In the genomic region with DNA sequence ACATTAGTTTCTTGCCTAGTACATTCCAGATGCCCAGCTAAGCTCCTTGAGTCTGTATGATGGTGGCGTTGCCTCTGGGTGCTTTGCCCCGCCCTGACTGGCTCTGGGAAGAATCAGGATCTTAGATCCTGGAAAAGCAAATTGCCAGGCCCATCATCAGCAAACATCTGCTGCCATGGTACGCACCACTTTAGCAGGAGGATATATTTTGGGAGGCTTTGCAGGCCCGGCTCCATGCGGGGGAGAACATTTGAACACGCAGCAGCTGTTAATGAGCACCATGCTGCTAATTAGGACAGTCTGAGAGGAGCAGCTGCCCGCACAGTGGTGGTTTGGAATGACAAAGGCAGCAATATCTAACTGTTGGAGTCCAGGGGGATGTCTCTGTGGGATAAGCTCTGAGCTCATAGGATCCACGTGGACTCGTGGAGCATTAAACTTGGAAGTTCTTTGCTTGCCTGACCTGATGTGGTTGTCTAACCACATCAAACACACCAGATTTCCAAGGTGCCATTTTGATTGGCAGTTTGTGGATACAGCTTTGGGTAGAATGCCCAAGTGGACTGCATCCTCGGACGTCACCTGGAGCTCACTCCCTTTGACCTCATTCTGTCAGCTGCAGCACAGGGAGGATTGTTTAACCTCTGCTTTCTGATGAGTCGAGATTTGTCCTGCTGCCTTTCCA, we compare ENCODE assay signal across 16 cellular contexts.
"Had no signal": no experiment of that assay in that cellular context is flagged by ENCODE, and none has a peak within 500 bp of the region (broad histone marks: within the 10 kb centered on the region; RNA-seq: fewer than 3 reads in every experiment).

No MANE protein-coding gene starts in this region.

- ATAC-seq: activated CD8-positive, alpha-beta memory T cell treated with anti-CD3 and anti-CD28 coated beads, Interleukin-2, amount 10 ng/mL, durations not matched to agents 7 days and 5 days; activated naive CD4-positive, alpha-beta T cell treated with anti-CD3 and anti-CD28 coated beads, Interleukin-2, amount 50 U/mL, for 72 hours; esophagus mucosa; left colon; naive thymus-derived CD8-positive, alpha-beta T cell; sciatic nerve; stimulated activated naive B cell treated with anti-CD40 and anti-IgM and Interleukin-4, amounts not matched to agents 10 μg/mL and 1 μg/mL and 100 μg/mL, for 72 hours had no signal

- DNase-seq: activated CD4-positive, alpha-beta T cell treated with anti-CD3 and anti-CD28 coated beads, Interleukin-2, amount 50 U/mL, for 4 hours; activated CD8-positive, alpha-beta memory T cell treated with anti-CD3 and anti-CD28 coated beads, Interleukin-2, amount 10 ng/mL, durations not matched to agents 7 days and 5 days; activated effector memory CD4-positive, alpha-beta T cell treated with anti-CD3 and anti-CD28 coated beads, Interleukin-2, amount 50 U/mL, for 16 hours; activated T-cell treated with anti-CD3 and anti-CD28 coated beads, Interleukin-2, amount 50 U/mL, for 24 hours; amniotic stem cell; immature natural killer cell; left colon; naive thymus-derived CD8-positive, alpha-beta T cell; stimulated activated CD4-positive, alpha-beta T cell treated with anti-CD3 and anti-CD28 coated beads, Interleukin-2, amount 100 ng/mL, for 24 hours; stimulated activated naive B cell treated with anti-CD40 and anti-IgM and Interleukin-4, amounts not matched to agents 10 μg/mL and 1 μg/mL and 100 μg/mL, for 72 hours; T-helper 2 cell had no signal

- H3K4me1 ChIP-seq: prostate gland had no signal

- H3K4me1 Mint-ChIP-seq: activated CD8-positive, alpha-beta memory T cell treated with anti-CD3 and anti-CD28 coated beads, Interleukin-2, amount 10 ng/mL, durations not matched to agents 7 days and 5 days; immature natural killer cell; stimulated activated naive B cell treated with anti-CD40 and anti-IgM and Interleukin-4, amounts not matched to agents 10 μg/mL and 1 μg/mL and 100 μg/mL, for 72 hours had no signal

- H3K4me3 Mint-ChIP-seq: activated CD8-positive, alpha-beta memory T cell treated with anti-CD3 and anti-CD28 coated beads, Interleukin-2, amount 10 ng/mL, durations not matched to agents 7 days and 5 days; activated T-cell treated with anti-CD3 and anti-CD28 coated beads, Interleukin-2, amount 50 U/mL, for 24 hours; immature natural killer cell; naive thymus-derived CD8-positive, alpha-beta T cell; stimulated activated naive B cell treated with anti-CD40 and anti-IgM and Interleukin-4, amounts not matched to agents 10 μg/mL and 1 μg/mL and 100 μg/mL, for 72 hours had no signal

- H3K4me3 ChIP-seq: lung, prostate gland had no signal

- H3K9me3 Mint-ChIP-seq: activated naive CD4-positive, alpha-beta T cell treated with anti-CD3 and anti-CD28 coated beads, Interleukin-2, amount 50 U/mL, for 72 hours; activated T-cell treated with anti-CD3 and anti-CD28 coated beads, Interleukin-2, amount 50 U/mL, for 24 hours; immature natural killer cell; naive thymus-derived CD8-positive, alpha-beta T cell; stimulated activated naive B cell treated with anti-CD40 and anti-IgM and Interleukin-4, amounts not matched to agents 10 μg/mL and 1 μg/mL and 100 μg/mL, for 72 hours had no signal

- H3K27ac ChIP-seq: prostate gland had no signal

- H3K36me3 ChIP-seq: prostate gland had no signal

- H3K36me3 Mint-ChIP-seq: activated CD8-positive, alpha-beta memory T cell treated with anti-CD3 and anti-CD28 coated beads, Interleukin-2, amount 10 ng/mL, durations not matched to agents 7 days and 5 days; activated naive CD4-positive, alpha-beta T cell treated with anti-CD3 and anti-CD28 coated beads, Interleukin-2, amount 50 U/mL, for 72 hours; immature natural killer cell; naive thymus-derived CD8-positive, alpha-beta T cell; stimulated activated naive B cell treated with anti-CD40 and anti-IgM and Interleukin-4, amounts not matched to agents 10 μg/mL and 1 μg/mL and 100 μg/mL, for 72 hours had no signal

- H3K27ac Mint-ChIP-seq: activated CD8-positive, alpha-beta memory T cell treated with anti-CD3 and anti-CD28 coated beads, Interleukin-2, amount 10 ng/mL, durations not matched to agents 7 days and 5 days; activated naive CD4-positive, alpha-beta T cell treated with anti-CD3 and anti-CD28 coated beads, Interleukin-2, amount 50 U/mL, for 72 hours; activated T-cell treated with anti-CD3 and anti-CD28 coated beads, Interleukin-2, amount 50 U/mL, for 24 hours; immature natural killer cell; stimulated activated naive B cell treated with anti-CD40 and anti-IgM and Interleukin-4, amounts not matched to agents 10 μg/mL and 1 μg/mL and 100 μg/mL, for 72 hours had no signal

- H3K9me3 ChIP-seq: prostate gland had no signal

- H3K27me3 Mint-ChIP-seq: activated T-cell treated with anti-CD3 and anti-CD28 coated beads, Interleukin-2, amount 50 U/mL, for 24 hours had no signal
